Comparison of ENCODE assay signal across 29 cellular contexts in genomic region chr3:83938491-83938890, GRCh38.
"Had no signal": no experiment of that assay in that cellular context is flagged by ENCODE, and none has a peak within 500 bp of the region (broad histone marks: within the 10 kb centered on the region; RNA-seq: fewer than 3 reads in every experiment).

No MANE protein-coding gene starts in this region.

- DNase-seq: activated CD4-positive, alpha-beta memory T cell treated with anti-CD3 and anti-CD28 coated beads for 36 hours; activated CD4-positive, alpha-beta T cell treated with anti-CD3 and anti-CD28 coated beads for 36 hours; activated CD4-positive, alpha-beta T cell treated with anti-CD3 and anti-CD28 coated beads, Interleukin-2, amount 10 ng/mL, durations not matched to agents 24 days and 14 days; activated CD4-positive, CD25-positive, alpha-beta regulatory T cell; activated CD4-positive, CD25-positive, alpha-beta regulatory T cell treated with anti-CD3 and anti-CD28 coated beads, Interleukin-2, amount 50 U/mL, for 72 hours; activated CD8-positive, alpha-beta memory T cell treated with anti-CD3 and anti-CD28 coated beads, Interleukin-2, amount 10 ng/mL, durations not matched to agents 7 days and 5 days; activated CD8-positive, alpha-beta memory T cell treated with anti-CD3 and anti-CD28 coated beads, Interleukin-2, amount 50 U/mL, for 4 hours; activated CD8-positive, alpha-beta T cell treated with anti-CD3 and anti-CD28 coated beads, Interleukin-2, amount 10 ng/mL, durations not matched to agents 7 days and 5 days; activated effector memory CD4-positive, alpha-beta T cell treated with anti-CD3 and anti-CD28 coated beads, Interleukin-2, amount 50 U/mL, for 16 hours; activated naive CD4-positive, alpha-beta T cell treated with anti-CD3 and anti-CD28 coated beads for 36 hours; activated naive CD8-positive, alpha-beta T cell treated with anti-CD3 and anti-CD28 coated beads for 36 hours; activated naive CD8-positive, alpha-beta T cell treated with anti-CD3 and anti-CD28 coated beads, Interleukin-2, amount 50 U/mL, for 24 hours; activated T-cell treated with anti-CD3 and anti-CD28 coated beads, Interleukin-2, amount 50 U/mL, for 1 hour; activated T-cell treated with anti-CD3 and anti-CD28 coated beads, Interleukin-2, amount 50 U/mL, for 48 hours; adrenal gland; amygdala; aorta; body of pancreas; dorsolateral prefrontal cortex; effector memory CD4-positive, alpha-beta T cell; endodermal cell; erythroblast; foreskin keratinocyte; gastrocnemius medialis; glutamatergic neuron; heart left ventricle; T1000 had no signal

- H3K4me3 ChIP-seq: adrenal gland, body of pancreas, coronary artery, dorsolateral prefrontal cortex, esophagus muscularis mucosa, gastrocnemius medialis, heart left ventricle had no signal

- H3K4me1 ChIP-seq: adrenal gland, body of pancreas, esophagus muscularis mucosa, gastrocnemius medialis, heart left ventricle had no signal

- ATAC-seq: activated CD4-positive, alpha-beta T cell treated with anti-CD3 and anti-CD28 coated beads for 36 hours; activated CD8-positive, alpha-beta memory T cell treated with anti-CD3 and anti-CD28 coated beads, Interleukin-2, amount 10 ng/mL, durations not matched to agents 7 days and 5 days; activated CD8-positive, alpha-beta T cell treated with anti-CD3 and anti-CD28 coated beads, Interleukin-2, amount 10 ng/mL, durations not matched to agents 7 days and 5 days; activated naive CD8-positive, alpha-beta T cell treated with anti-CD3 and anti-CD28 coated beads, Interleukin-2, amount 50 U/mL, for 24 hours; body of pancreas; foreskin keratinocyte; gastrocnemius medialis; heart left ventricle had no signal

- H3K9me3 ChIP-seq: adrenal gland, body of pancreas, gastrocnemius medialis had no signal

- H3K36me3 ChIP-seq: adrenal gland, esophagus muscularis mucosa, gastrocnemius medialis, heart left ventricle had no signal

- H3K27ac ChIP-seq: adrenal gland, body of pancreas, coronary artery, dorsolateral prefrontal cortex, esophagus muscularis mucosa, foreskin keratinocyte, gastrocnemius medialis, heart left ventricle had no signal

- H3K27me3 ChIP-seq: adrenal gland, body of pancreas, dorsolateral prefrontal cortex, esophagus muscularis mucosa, foreskin keratinocyte, gastrocnemius medialis, heart left ventricle had no signal
